In the genomic region with DNA sequence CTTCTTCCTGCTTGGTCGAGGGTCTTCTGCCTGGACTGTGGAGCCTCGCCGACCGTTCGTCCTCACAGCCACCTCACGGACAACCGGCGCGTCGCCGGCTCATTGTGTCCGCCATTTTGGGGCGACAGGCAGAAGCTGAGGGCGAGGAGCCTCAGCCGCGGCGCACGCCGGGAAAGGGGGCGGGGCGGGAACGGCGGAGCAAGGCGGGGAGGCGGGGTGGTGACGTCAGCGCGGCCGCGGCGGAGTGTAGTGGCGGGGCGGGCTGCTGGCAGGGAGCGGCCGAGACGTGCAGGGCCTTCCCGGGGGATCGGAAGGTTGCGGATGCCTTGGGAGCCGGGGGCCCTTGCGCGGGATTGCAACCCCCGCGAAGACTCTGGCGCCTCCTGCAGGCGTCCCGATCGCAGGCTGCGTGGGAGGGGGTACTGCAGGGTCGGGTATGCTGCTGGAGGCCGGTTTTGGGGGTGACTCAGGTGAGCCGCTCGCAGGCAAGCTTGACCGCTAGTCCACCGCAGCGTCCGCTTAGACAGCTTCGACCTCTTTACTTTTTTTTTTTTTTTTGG, we compare ENCODE assay signal across 1 cellular context.
TF ChIP-seq lines count a peak whose summit lies in the region.

A gene with protein sequence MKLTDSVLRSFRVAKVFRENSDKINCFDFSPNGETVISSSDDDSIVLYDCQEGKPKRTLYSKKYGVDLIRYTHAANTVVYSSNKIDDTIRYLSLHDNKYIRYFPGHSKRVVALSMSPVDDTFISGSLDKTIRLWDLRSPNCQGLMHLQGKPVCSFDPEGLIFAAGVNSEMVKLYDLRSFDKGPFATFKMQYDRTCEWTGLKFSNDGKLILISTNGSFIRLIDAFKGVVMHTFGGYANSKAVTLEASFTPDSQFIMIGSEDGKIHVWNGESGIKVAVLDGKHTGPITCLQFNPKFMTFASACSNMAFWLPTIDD (minus strand): TSS at position 140 of the 560 bp plus-strand sequence. CDS start 288 bp downstream, outside the sequence.

TF ChIP-seq in SK-N-SH, 30 proteins besides CTCF, POLR2A, EP300 and RAD21 (continued from another document):
- TF ChIP-seq, protein P1, sequence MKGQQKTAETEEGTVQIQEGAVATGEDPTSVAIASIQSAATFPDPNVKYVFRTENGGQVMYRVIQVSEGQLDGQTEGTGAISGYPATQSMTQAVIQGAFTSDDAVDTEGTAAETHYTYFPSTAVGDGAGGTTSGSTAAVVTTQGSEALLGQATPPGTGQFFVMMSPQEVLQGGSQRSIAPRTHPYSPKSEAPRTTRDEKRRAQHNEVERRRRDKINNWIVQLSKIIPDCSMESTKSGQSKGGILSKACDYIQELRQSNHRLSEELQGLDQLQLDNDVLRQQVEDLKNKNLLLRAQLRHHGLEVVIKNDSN (IDR thresholded peaks at IDR 0.05; ENCODE audit: borderline replicate concordance, low read depth), result no peak
- TF ChIP-seq POLR2AphosphoS5 (IDR thresholded peaks at IDR 0.05; ENCODE audit: low read depth, low read length) (peak; percentile 95), YY1 (IDR thresholded peaks at IDR 0.05; ENCODE audit: low read depth) (peak; percentile 94), TAF1 (IDR thresholded peaks at IDR 0.05; ENCODE audit: borderline replicate concordance, low read depth, low read length) (peak; percentile 97), JUND (IDR thresholded peaks at IDR 0.05) (no peak), RFX5 (IDR thresholded peaks at IDR 0.05; ENCODE audit: low read length) (no peak), EZH2phosphoT487 (IDR thresholded peaks at IDR 0.05; ENCODE audit: borderline replicate concordance, low read depth) (no peak), RCOR1 (IDR thresholded peaks at IDR 0.05; ENCODE audit: low read length) (no peak), CHD2 (IDR thresholded peaks at IDR 0.05; ENCODE audit: low read length, partially characterized antibody) (no peak), MXI1 (IDR thresholded peaks at IDR 0.05; ENCODE audit: low read depth, low read length) (peak; percentile 55), RXRA (IDR thresholded peaks at IDR 0.05; ENCODE audit: borderline replicate concordance, low read depth) (no peak), FOSL2 (IDR thresholded peaks at IDR 0.05; ENCODE audit: borderline replicate concordance, low read depth) (no peak), GATA2 (CRISPR knock-in tag; IDR thresholded peaks at IDR 0.05) (no peak), GABPA (IDR thresholded peaks at IDR 0.05; ENCODE audit: low read depth) (no peak), SIN3A (IDR thresholded peaks at IDR 0.05; ENCODE audit: borderline replicate concordance, low read depth, low read length) (no peak), SMC3 (IDR thresholded peaks at IDR 0.05; ENCODE audit: low read depth, low read length) (peak; percentile 16; the same call in 1 of the 2 replicates), TCF12 (IDR thresholded peaks at IDR 0.05) (no peak)
- TF ChIP-seq, protein P2, sequence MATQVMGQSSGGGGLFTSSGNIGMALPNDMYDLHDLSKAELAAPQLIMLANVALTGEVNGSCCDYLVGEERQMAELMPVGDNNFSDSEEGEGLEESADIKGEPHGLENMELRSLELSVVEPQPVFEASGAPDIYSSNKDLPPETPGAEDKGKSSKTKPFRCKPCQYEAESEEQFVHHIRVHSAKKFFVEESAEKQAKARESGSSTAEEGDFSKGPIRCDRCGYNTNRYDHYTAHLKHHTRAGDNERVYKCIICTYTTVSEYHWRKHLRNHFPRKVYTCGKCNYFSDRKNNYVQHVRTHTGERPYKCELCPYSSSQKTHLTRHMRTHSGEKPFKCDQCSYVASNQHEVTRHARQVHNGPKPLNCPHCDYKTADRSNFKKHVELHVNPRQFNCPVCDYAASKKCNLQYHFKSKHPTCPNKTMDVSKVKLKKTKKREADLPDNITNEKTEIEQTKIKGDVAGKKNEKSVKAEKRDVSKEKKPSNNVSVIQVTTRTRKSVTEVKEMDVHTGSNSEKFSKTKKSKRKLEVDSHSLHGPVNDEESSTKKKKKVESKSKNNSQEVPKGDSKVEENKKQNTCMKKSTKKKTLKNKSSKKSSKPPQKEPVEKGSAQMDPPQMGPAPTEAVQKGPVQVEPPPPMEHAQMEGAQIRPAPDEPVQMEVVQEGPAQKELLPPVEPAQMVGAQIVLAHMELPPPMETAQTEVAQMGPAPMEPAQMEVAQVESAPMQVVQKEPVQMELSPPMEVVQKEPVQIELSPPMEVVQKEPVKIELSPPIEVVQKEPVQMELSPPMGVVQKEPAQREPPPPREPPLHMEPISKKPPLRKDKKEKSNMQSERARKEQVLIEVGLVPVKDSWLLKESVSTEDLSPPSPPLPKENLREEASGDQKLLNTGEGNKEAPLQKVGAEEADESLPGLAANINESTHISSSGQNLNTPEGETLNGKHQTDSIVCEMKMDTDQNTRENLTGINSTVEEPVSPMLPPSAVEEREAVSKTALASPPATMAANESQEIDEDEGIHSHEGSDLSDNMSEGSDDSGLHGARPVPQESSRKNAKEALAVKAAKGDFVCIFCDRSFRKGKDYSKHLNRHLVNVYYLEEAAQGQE (IDR thresholded peaks at IDR 0.05; ENCODE audit: low read depth, low read length), result no peak
- TF ChIP-seq, protein P3, sequence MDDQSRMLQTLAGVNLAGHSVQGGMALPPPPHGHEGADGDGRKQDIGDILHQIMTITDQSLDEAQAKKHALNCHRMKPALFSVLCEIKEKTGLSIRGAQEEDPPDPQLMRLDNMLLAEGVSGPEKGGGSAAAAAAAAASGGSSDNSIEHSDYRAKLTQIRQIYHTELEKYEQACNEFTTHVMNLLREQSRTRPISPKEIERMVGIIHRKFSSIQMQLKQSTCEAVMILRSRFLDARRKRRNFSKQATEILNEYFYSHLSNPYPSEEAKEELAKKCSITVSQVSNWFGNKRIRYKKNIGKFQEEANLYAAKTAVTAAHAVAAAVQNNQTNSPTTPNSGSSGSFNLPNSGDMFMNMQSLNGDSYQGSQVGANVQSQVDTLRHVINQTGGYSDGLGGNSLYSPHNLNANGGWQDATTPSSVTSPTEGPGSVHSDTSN (IDR thresholded peaks at IDR 0.05), result no peak
